ENCODE assay signal across 1 cellular context in the genomic region with DNA sequence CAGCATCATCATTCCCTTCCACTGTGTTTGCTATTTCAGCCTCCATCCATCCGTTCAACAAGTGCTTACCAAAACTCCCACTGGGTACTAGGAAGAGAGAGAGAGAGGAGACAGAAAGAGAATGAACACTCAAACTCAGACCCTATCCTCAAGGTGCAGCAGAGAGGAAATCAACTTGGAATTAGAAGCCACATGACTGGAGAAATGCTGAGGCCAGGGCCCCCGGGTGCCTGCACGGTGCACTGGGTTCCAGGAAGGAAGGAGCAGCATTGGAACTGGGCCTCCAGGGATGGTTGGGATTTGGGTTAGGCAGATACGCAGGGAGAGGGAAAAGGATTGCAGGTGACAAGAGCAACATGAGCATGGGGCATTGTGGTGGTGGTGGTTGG.
TF ChIP-seq lines count a peak whose summit lies in the region.

No MANE protein-coding gene starts in this region.

TF ChIP-seq in SK-N-SH, 30 proteins besides CTCF, POLR2A, EP300 and RAD21 (continued from another document):
- TF ChIP-seq GATA2 (CRISPR knock-in tag; IDR thresholded peaks at IDR 0.05) (no peak), YY1 (IDR thresholded peaks at IDR 0.05; ENCODE audit: low read depth) (no peak), RXRA (IDR thresholded peaks at IDR 0.05; ENCODE audit: borderline replicate concordance, low read depth) (no peak), SMC3 (IDR thresholded peaks at IDR 0.05; ENCODE audit: low read depth, low read length) (no peak), FOXJ3 (CRISPR knock-in tag; IDR thresholded peaks at IDR 0.05) (no peak), SIN3A (IDR thresholded peaks at IDR 0.05; ENCODE audit: borderline replicate concordance, low read depth, low read length) (no peak), JUND (IDR thresholded peaks at IDR 0.05) (no peak), NFIC (IDR thresholded peaks at IDR 0.05; ENCODE audit: borderline replicate concordance) (no peak), RCOR1 (IDR thresholded peaks at IDR 0.05; ENCODE audit: low read length) (no peak)
- TF ChIP-seq, protein P1, sequence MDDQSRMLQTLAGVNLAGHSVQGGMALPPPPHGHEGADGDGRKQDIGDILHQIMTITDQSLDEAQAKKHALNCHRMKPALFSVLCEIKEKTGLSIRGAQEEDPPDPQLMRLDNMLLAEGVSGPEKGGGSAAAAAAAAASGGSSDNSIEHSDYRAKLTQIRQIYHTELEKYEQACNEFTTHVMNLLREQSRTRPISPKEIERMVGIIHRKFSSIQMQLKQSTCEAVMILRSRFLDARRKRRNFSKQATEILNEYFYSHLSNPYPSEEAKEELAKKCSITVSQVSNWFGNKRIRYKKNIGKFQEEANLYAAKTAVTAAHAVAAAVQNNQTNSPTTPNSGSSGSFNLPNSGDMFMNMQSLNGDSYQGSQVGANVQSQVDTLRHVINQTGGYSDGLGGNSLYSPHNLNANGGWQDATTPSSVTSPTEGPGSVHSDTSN (IDR thresholded peaks at IDR 0.05): no peak
